In the genomic region with DNA sequence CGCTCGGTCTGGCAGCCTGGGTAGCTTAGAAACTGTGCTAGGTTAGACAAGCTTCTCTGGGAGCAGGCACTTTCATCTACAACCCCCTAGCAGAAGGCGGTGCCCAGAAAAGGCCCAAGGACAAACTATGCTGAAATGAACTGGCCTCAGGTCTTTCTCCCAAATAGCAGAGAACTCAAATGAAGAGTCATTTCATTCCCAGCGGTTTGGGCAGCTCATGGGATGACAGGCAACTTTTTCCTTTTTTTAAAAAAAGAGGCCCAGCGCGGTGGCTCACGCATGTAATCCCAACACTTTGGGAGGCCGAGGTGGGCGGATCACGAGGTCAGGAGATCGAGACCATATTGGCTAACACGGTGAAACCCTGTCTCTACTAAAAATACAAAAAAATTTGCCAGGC, we compare ENCODE assay signal across 12 cellular contexts. TPM values are rescaled to one million over a fixed set of nuclear protein-coding genes. Genes with fewer than 3 reads are reported as not detected.
DNase-seq lines count a peak whose midpoint lies in the region; ATAC-seq, FAIRE-seq and TF ChIP-seq lines count a peak whose summit lies in the region.
"Had no signal": no experiment of that assay in that cellular context is flagged by ENCODE, and none has a peak within 500 bp of the region (broad histone marks: within the 10 kb centered on the region; RNA-seq: fewer than 3 reads in every experiment).

No MANE protein-coding gene starts in this region.

- H3K56ac ChIP-seq in H9 (ENCODE audit: insufficient read length, low read depth, low read length) = no peak overlapping the region

- peaks cover 60% of the 10 kb centered on the region for H3K4me1 Mint-ChIP-seq in CD4-positive, alpha-beta T cell (ENCODE audit: low read depth)
- peaks cover 33 to 50% of the 10 kb centered on the region in 2 experiments for H3K4me1 Mint-ChIP-seq in H9
- peaks cover 54% of the 10 kb centered on the region for H3K4me1 Mint-ChIP-seq in astrocyte (ENCODE audit: low read depth, unreplicated experiment)
- peaks cover 46 to 68% (median 64%) of the 10 kb centered on the region in 4 donors for H3K4me1 Mint-ChIP-seq in naive thymus-derived CD8-positive, alpha-beta T cell

- H3K4me1 ChIP-seq in H9 (ENCODE audit: insufficient read depth, low read length) (peaks cover 2% of the 10 kb centered on the region; the same call in 1 of the 2 replicates), astrocyte (ENCODE audit: insufficient read depth, low read length) (peaks cover 39% of the 10 kb centered on the region)

- H3K27me3 ChIP-seq in CD4-positive, alpha-beta T cell (ENCODE audit: control insufficient read depth, insufficient read depth, low read length) = no peaks in the 10 kb centered on the region
- H3K27me3 ChIP-seq in H9 (ENCODE audit: insufficient read depth, low read length) = no peaks in the 10 kb centered on the region
- H3K27me3 ChIP-seq in astrocyte (ENCODE audit: insufficient read depth, low read length) = no peaks in the 10 kb centered on the region

- POLR2A ChIA-PET in CD4-positive, alpha-beta T cell (lab: Charles Lee) = interaction anchor here (0.6 to 2.3 kb wide), 3 partner anchors 10 to 137 kb away, joined by 3 to 15 read pairs (median 3); no protein-coding TSS in a partner anchor
- POLR2A ChIA-PET in naive thymus-derived CD8-positive, alpha-beta T cell (lab: Charles Lee) = interaction anchor here (0.7 kb wide), 1 partner anchor 230 kb away, joined by 4 read pairs; no protein-coding TSS in a partner anchor

- no peaks in the 10 kb centered on the region for H3K9me3 ChIP-seq in CD4-positive, alpha-beta T cell (ENCODE audit: control insufficient read depth, low read length)
- H3K9me3 ChIP-seq in H9 (ENCODE audit: control insufficient read depth, low read depth, low read length) = no peaks in the 10 kb centered on the region
- H3K9me3 ChIP-seq in astrocyte (ENCODE audit: insufficient read depth, low read depth, low read length) = no peaks in the 10 kb centered on the region

- H4K20me1 ChIP-seq in H9 (ENCODE audit: control insufficient read depth, insufficient read depth, insufficient read length) (no peaks in the 10 kb centered on the region), astrocyte (ENCODE audit: insufficient read depth, low read length) (peaks cover 53% of the 10 kb centered on the region)

- H2AFZ ChIP-seq in H9 (ENCODE audit: low read length) = no peak overlapping the region
- no peak overlapping the region for H2AFZ ChIP-seq in astrocyte (ENCODE audit: low read depth, low read length)

- H3K18ac ChIP-seq in H9 (ENCODE audit: insufficient read length, low read depth, low read length) = no peak overlapping the region

- H3K4me3 ChIP-seq in astrocyte (ENCODE audit: insufficient read depth, low read depth, low read length) = no peak overlapping the region

- FAIRE-seq in astrocyte (lab: Jason Lieb, UNC) = no peak

- H3K23ac ChIP-seq in H9 (ENCODE audit: insufficient read length, low read depth, low read length) = no peak overlapping the region

- WGBS in H9 (ENCODE audit: extremely low coverage, insufficient read length, low lambda C conversion rate) = no CpG with 5 or more reads among the region's 12 CpGs

- H4K5ac ChIP-seq in H9 (ENCODE audit: insufficient read length, low read depth, low read length) = no peak overlapping the region

- peak overlapping the region; percentile 16 for H3K27ac ChIP-seq in CD4-positive, alpha-beta T cell (ENCODE audit: low read depth, low read length)
- H3K27ac ChIP-seq in H9 (ENCODE audit: insufficient read length, low read depth, low read length) (no peak overlapping the region), astrocyte (ENCODE audit: low read depth, low read length) (no peak overlapping the region)

- no peak overlapping the region for H4K8ac ChIP-seq in H9 (replicated peaks; ENCODE audit: insufficient read length, low read depth, low read length)

- H3T11ph ChIP-seq in H9 (ENCODE audit: low read length) = no peak overlapping the region

- H3K27ac Mint-ChIP-seq in CD4-positive, alpha-beta T cell = peak overlapping the region; percentile 86
- H3K27ac Mint-ChIP-seq in H9 (peak overlapping the region; percentile 26 to 93 (median 62); a peak in 3 of 7 replicates), astrocyte (ENCODE audit: unreplicated experiment) (no peak overlapping the region)
- peak overlapping the region; percentile 32 to 95 (median 83) for H3K27ac Mint-ChIP-seq in naive thymus-derived CD8-positive, alpha-beta T cell
- H3K27ac Mint-ChIP-seq: nephron progenitor cell had no signal

- no peak for TF ChIP-seq CTCF in CD4-positive, alpha-beta T cell (IDR thresholded peaks at IDR 0.05)
- TF ChIP-seq CTCF in H9 (conservative IDR thresholded peaks at IDR 0.05) (no peak), astrocyte (IDR thresholded peaks at IDR 0.05; ENCODE audit: insufficient read depth, low read depth, low read length) (no peak)

- H3K36me3 Mint-ChIP-seq in CD4-positive, alpha-beta T cell (ENCODE audit: low read depth) = peaks cover 13% of the 10 kb centered on the region
- H3K36me3 Mint-ChIP-seq in H9 (ENCODE audit: insufficient read depth in 1 of 3, low read depth in 3 of 3) (peaks cover 4 to 12% (median 8%) of the 10 kb centered on the region in 3 experiments; a peak in 5 of 7 replicates), astrocyte (ENCODE audit: low read depth, unreplicated experiment) (peaks cover 16% of the 10 kb centered on the region)
- peaks cover 0 to 6% (median 0%) of the 10 kb centered on the region in 3 donors for H3K36me3 Mint-ChIP-seq in naive thymus-derived CD8-positive, alpha-beta T cell

- no peaks in the 10 kb centered on the region for H3K36me3 ChIP-seq in astrocyte (ENCODE audit: insufficient read depth, low read length)

- H3K79me2 ChIP-seq in H9 (ENCODE audit: insufficient read depth, low read length) (peaks cover 36% of the 10 kb centered on the region; the same call in 1 of the 2 replicates), astrocyte (ENCODE audit: insufficient read depth, low read length) (peaks cover 49% of the 10 kb centered on the region)

- peaks cover 4% of the 10 kb centered on the region for H3K23me2 ChIP-seq in H9 (ENCODE audit: insufficient read length, low read depth, low read length, poor library complexity, severe bottlenecking)

- H2AK5ac ChIP-seq in H9 (ENCODE audit: insufficient read length, low read length) = no peak overlapping the region

- no peak overlapping the region for H2BK120ac ChIP-seq in H9 (ENCODE audit: low read depth, low read length, poor library complexity, severe bottlenecking)

- no peak for DNase-seq in CD4-positive, alpha-beta T cell
- DNase-seq in H9 = no peak
- no peak for DNase-seq in astrocyte (ENCODE audit: low read depth)
- no peak for DNase-seq in naive thymus-derived CD8-positive, alpha-beta T cell
- DNase-seq in hippocampal formation (lab: John Stamatoyannopoulos, UW) = no peak
- DNase-seq in mucosa of gallbladder (ENCODE audit: low spot score) = no peak
- no peak for DNase-seq in RPMI8226
- DNase-seq: activated CD4-positive, alpha-beta T cell treated with anti-CD3 and anti-CD28 coated beads for 1 hour; anterior cingulate cortex; NCI-H2171; nephron progenitor cell had no signal

- no peaks in the 10 kb centered on the region for H3K9me3 Mint-ChIP-seq in CD4-positive, alpha-beta T cell
- H3K9me3 Mint-ChIP-seq in H9 (peaks cover 7 to 8% of the 10 kb centered on the region in 2 experiments), astrocyte (ENCODE audit: unreplicated experiment) (no peaks in the 10 kb centered on the region)
- H3K9me3 Mint-ChIP-seq in naive thymus-derived CD8-positive, alpha-beta T cell = no peaks in the 10 kb centered on the region

- no peak overlapping the region for H3K9ac ChIP-seq in H9 (ENCODE audit: extremely low read depth, insufficient read length, low read length)
- H3K9ac ChIP-seq in astrocyte (ENCODE audit: low read length) = no peak overlapping the region

- no peaks in the 10 kb centered on the region for H3K27me3 Mint-ChIP-seq in CD4-positive, alpha-beta T cell
- H3K27me3 Mint-ChIP-seq in H9 (ENCODE audit: low read depth) = no peaks in the 10 kb centered on the region
- no peaks in the 10 kb centered on the region for H3K27me3 Mint-ChIP-seq in astrocyte (ENCODE audit: low read depth, unreplicated experiment)
- no peaks in the 10 kb centered on the region for H3K27me3 Mint-ChIP-seq in naive thymus-derived CD8-positive, alpha-beta T cell

- H3K79me1 ChIP-seq in H9 (ENCODE audit: insufficient read depth, low read depth, low read length, poor library complexity, severe bottlenecking) = peaks cover 3% of the 10 kb centered on the region

- H3K4ac ChIP-seq in H9 (ENCODE audit: low read depth, low read length) = no peak overlapping the region

- no peak overlapping the region for H2BK5ac ChIP-seq in H9 (ENCODE audit: insufficient read length, low read length)

- no peak for ATAC-seq in CD4-positive, alpha-beta T cell (ENCODE audit: poor library complexity)
- no peak for ATAC-seq in naive thymus-derived CD8-positive, alpha-beta T cell
- ATAC-seq in GM19463 (IDR thresholded peaks at IDR 0.05; ENCODE audit: unreplicated experiment) = no peak

- H3K4me3 Mint-ChIP-seq in CD4-positive, alpha-beta T cell = peak overlapping the region; percentile 83
- H3K4me3 Mint-ChIP-seq in H9 (no peak overlapping the region; a peak in 1 of 5 replicates), astrocyte (ENCODE audit: unreplicated experiment) (peak overlapping the region; percentile 54)
- peak overlapping the region; percentile 12 to 73 (median 56) for H3K4me3 Mint-ChIP-seq in naive thymus-derived CD8-positive, alpha-beta T cell
- H3K4me3 Mint-ChIP-seq: nephron progenitor cell had no signal

- H3K4me2 ChIP-seq in H9 (ENCODE audit: insufficient read depth, insufficient read length, low read length) (no peak overlapping the region), astrocyte (ENCODE audit: low read length) (no peak overlapping the region)

- no peak overlapping the region for H2BK20ac ChIP-seq in H9 (ENCODE audit: low read depth, low read length, poor library complexity, severe bottlenecking)

- H3K14ac ChIP-seq in H9 (ENCODE audit: insufficient read depth, low read length) = no peak overlapping the region

- no peak overlapping the region for H2BK12ac ChIP-seq in H9 (ENCODE audit: insufficient read length, low read depth, low read length)

- intact Hi-C loops in CD4-positive, alpha-beta T cell (cut with DNase I, micrococcal nuclease) = loop anchor here in 1 of 2 experiments (5.0 kb wide), 1 partner anchor 60 kb away; no protein-coding TSS in a partner anchor

- no peak overlapping the region for H2BK15ac ChIP-seq in H9 (ENCODE audit: low read depth, low read length)

- CTCF ChIA-PET in CD4-positive, alpha-beta T cell (lab: Charles Lee) = interaction anchor here (1.5 to 1.6 kb wide), 2 partner anchors 10 to 68 kb away, joined by 3 read pairs; no protein-coding TSS in a partner anchor

- H4K91ac ChIP-seq in H9 (ENCODE audit: insufficient read length, low read depth, low read length) = no peak overlapping the region

RNA-seq across cellular contexts. Expression of gene RAPGEF1, which starts 2.5 kb away (rescaled TPM):
- 100 to 1,000 TPM; 130 to 134 TPM for total RNA-seq in CD4-positive, alpha-beta T cell
- 53.9 and 55.6 TPM in 2 replicates for total RNA-seq in H9 (2021)
- 63.2 and 76.8 TPM in 2 replicates for total RNA-seq in astrocyte
- total RNA-seq in naive thymus-derived CD8-positive, alpha-beta T cell = 10 to 100 TPM; 91.7 to 94.7 TPM
- polyA plus RNA-seq in naive thymus-derived CD8-positive, alpha-beta T cell = 1 to 10 TPM; 1.6 to 9.0 (median 4.4) TPM
- 75.9 TPM for total RNA-seq in mucosa of gallbladder

Comparison
In these comparisons a context has a peak if more than half of its experiments do, and no peak if none do; other contexts are left out.
1. H3K4me3 Mint-ChIP-seq: peak in CD4-positive, alpha-beta T cell (single experiment), astrocyte (single experiment) and naive thymus-derived CD8-positive, alpha-beta T cell (10 of 10); none in H9 (0 of 2).